In the genomic region with DNA sequence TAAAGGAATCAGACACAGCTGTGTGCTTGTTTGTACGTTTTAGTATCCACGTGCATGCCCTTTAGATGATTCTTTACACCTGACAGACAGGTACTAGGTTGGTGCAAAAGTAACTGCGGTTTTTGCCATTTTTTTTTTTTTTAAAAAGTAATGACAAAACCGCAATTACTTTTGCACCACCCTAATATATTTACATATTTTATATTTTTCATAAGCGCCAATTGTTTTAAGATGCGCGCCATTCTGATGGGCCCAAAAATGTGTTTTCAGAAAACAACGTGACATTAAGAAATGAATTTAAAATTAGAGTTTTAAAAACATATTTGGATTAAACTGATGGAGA, we compare ENCODE assay signal across 12 cellular contexts. TPM values are rescaled to one million over a fixed set of nuclear protein-coding genes. Genes with fewer than 3 reads are reported as not detected.
DNase-seq lines count a peak whose midpoint lies in the region; ATAC-seq, FAIRE-seq and TF ChIP-seq lines count a peak whose summit lies in the region.
"Had no signal": no experiment of that assay in that cellular context is flagged by ENCODE, and none has a peak within 500 bp of the region (broad histone marks: within the 10 kb centered on the region; RNA-seq: fewer than 3 reads in every experiment).

No MANE protein-coding gene starts in this region.

- FAIRE-seq in keratinocyte (lab: Jason Lieb, UNC) = no peak
- FAIRE-seq: small intestine had no signal

- in situ Hi-C loops in HAP-1 (cut with MboI; ENCODE audit: low sequenced_read_pairs) = no loop called here

- no peak overlapping the region for H2AFZ ChIP-seq in keratinocyte (ENCODE audit: control insufficient read depth, low read length)

- H3K27me3 Mint-ChIP-seq in activated T-helper 17 cell treated with anti-CD3 and anti-CD28 coated beads, Interleukin-2, amount 50 U/mL, for 72 hours = peaks cover 31% of the 10 kb centered on the region
- H3K27me3 Mint-ChIP-seq: stimulated activated naive B cell treated with anti-CD40 and anti-IgM and Interleukin-4, amounts not matched to agents 10 μg/mL and 1 μg/mL and 100 μg/mL, for 72 hours had no signal

- H3K79me2 ChIP-seq in keratinocyte (ENCODE audit: control insufficient read depth, insufficient read depth, low read length) = peaks cover 18% of the 10 kb centered on the region

- H3K36me3 ChIP-seq in HAP-1 (replicated peaks) (no peaks in the 10 kb centered on the region), keratinocyte (ENCODE audit: control insufficient read depth in 2 of 2, extremely low read depth in 1 of 2, insufficient read depth in 2 of 2, low read length in 2 of 2) (no peaks in the 10 kb centered on the region), skeletal muscle tissue (ENCODE audit: control insufficient read depth in 3 of 3, insufficient read depth in 3 of 3, low read length in 3 of 3) (no peaks in the 10 kb centered on the region)
- H3K36me3 ChIP-seq: brain microvascular endothelial cell had no signal

- no peaks in the 10 kb centered on the region for H3K9me1 ChIP-seq in keratinocyte (ENCODE audit: control insufficient read depth, extremely low read depth, insufficient read depth, low read length)

- H3K4me3 ChIP-seq in HAP-1 = peak overlapping the region; percentile 59
- H3K4me3 ChIP-seq in keratinocyte (ENCODE audit: control insufficient read depth in 2 of 3, extremely low read depth in 1 of 3, insufficient read depth in 2 of 3, low read depth in 1 of 3, low read length in 3 of 3) = peak overlapping the region in 2 of 3 experiments; percentile 89 to 94
- H3K4me3 ChIP-seq in skeletal muscle tissue (ENCODE audit: low read length in 3 of 3) = peak overlapping the region in 2 of 3 donors; percentile 76 to 83

- H4K20me1 ChIP-seq in keratinocyte (ENCODE audit: control insufficient read depth, extremely low read depth, insufficient read depth, low read length) = no peaks in the 10 kb centered on the region

- H3K27me3 ChIP-seq in HAP-1 (ENCODE audit: low read depth) (no peaks in the 10 kb centered on the region), keratinocyte (ENCODE audit: control insufficient read depth, extremely low read depth, insufficient read depth, low read length) (no peaks in the 10 kb centered on the region), skeletal muscle tissue (ENCODE audit: control insufficient read depth in 3 of 3, insufficient read depth in 3 of 3, low read length in 3 of 3) (no peaks in the 10 kb centered on the region)
- H3K27me3 ChIP-seq: brain microvascular endothelial cell had no signal

- peak overlapping the region; percentile 100 for H3K4me2 ChIP-seq in keratinocyte (ENCODE audit: control insufficient read depth, extremely low read depth, insufficient read depth, low read depth, low read length)

- DNase-seq in HAP-1 (ENCODE audit: low spot score in 2 of 2) (no peak), keratinocyte (ENCODE audit: low read depth, low spot score) (no peak), NCI-H2227 treated with DMSO at 0.1 percent for 48 hours (lab: John Stamatoyannopoulos, UW) (no peak), NCI-H1694 treated with DMSO at 0.1 percent for 48 hours (lab: John Stamatoyannopoulos, UW) (no peak), activated T-cell treated with anti-CD3 and anti-CD28 coated beads for 4 hours (no peak)

- dilution Hi-C loops in keratinocyte (cut with MboI; ENCODE audit: extremely low pct_ligation_motif_present, low sequenced_read_pairs) = no loop called here

- H3K27ac ChIP-seq in keratinocyte (ENCODE audit: control insufficient read depth, insufficient read depth, low read length) = peak overlapping the region; percentile 86
- no peak overlapping the region for H3K27ac ChIP-seq in skeletal muscle tissue (ENCODE audit: low read depth, low read length)

- H3K36me3 Mint-ChIP-seq in activated T-helper 17 cell treated with anti-CD3 and anti-CD28 coated beads, Interleukin-2, amount 50 U/mL, for 72 hours (ENCODE audit: low read depth) = no peaks in the 10 kb centered on the region

- H3K9me3 Mint-ChIP-seq in activated T-helper 17 cell treated with anti-CD3 and anti-CD28 coated beads, Interleukin-2, amount 50 U/mL, for 72 hours = no peaks in the 10 kb centered on the region
- H3K9me3 Mint-ChIP-seq: stimulated activated naive B cell treated with anti-CD40 and anti-IgM and Interleukin-4, amounts not matched to agents 10 μg/mL and 1 μg/mL and 100 μg/mL, for 72 hours had no signal

- ATAC-seq in activated T-helper 17 cell treated with anti-CD3 and anti-CD28 coated beads, Interleukin-2, amount 50 U/mL, for 72 hours (replicated peaks) = no peak
- ATAC-seq in GM18505 (IDR thresholded peaks at IDR 0.05; ENCODE audit: unreplicated experiment) = no peak

- no peaks in the 10 kb centered on the region for H3K4me1 Mint-ChIP-seq in activated T-helper 17 cell treated with anti-CD3 and anti-CD28 coated beads, Interleukin-2, amount 50 U/mL, for 72 hours

- H3K4me3 Mint-ChIP-seq in activated T-helper 17 cell treated with anti-CD3 and anti-CD28 coated beads, Interleukin-2, amount 50 U/mL, for 72 hours = peak overlapping the region; percentile 45

- no peak for TF ChIP-seq CTCF in keratinocyte (optimal IDR thresholded peaks at IDR 0.05 in 1 of 3, IDR thresholded peaks at IDR 0.05 in 1 of 3, conservative IDR thresholded peaks at IDR 0.05 in 1 of 3; ENCODE audit: extremely low read depth in 1 of 3, insufficient read depth in 2 of 3, low read length in 3 of 3)

- TF ChIP-seq POLR2A in GM18505 (IDR thresholded peaks at IDR 0.05; ENCODE audit: borderline replicate concordance, extremely low read depth, insufficient read depth, insufficient read length) = no peak

- no peak overlapping the region for H3K27ac Mint-ChIP-seq in activated T-helper 17 cell treated with anti-CD3 and anti-CD28 coated beads, Interleukin-2, amount 50 U/mL, for 72 hours

- H3K9me3 ChIP-seq in HAP-1 = no peaks in the 10 kb centered on the region
- H3K9me3 ChIP-seq in keratinocyte (ENCODE audit: control insufficient read depth, low read depth, low read length) = no peaks in the 10 kb centered on the region
- no peaks in the 10 kb centered on the region for H3K9me3 ChIP-seq in skeletal muscle tissue (ENCODE audit: control insufficient read depth in 3 of 3, low read length in 3 of 3)

- H3K4me1 ChIP-seq in HAP-1 = peaks cover 36% of the 10 kb centered on the region
- peaks cover 35% of the 10 kb centered on the region for H3K4me1 ChIP-seq in keratinocyte (ENCODE audit: control insufficient read depth, extremely low read depth, insufficient read depth, low read length)
- peaks cover 3 to 14% (median 5%) of the 10 kb centered on the region in 3 donors for H3K4me1 ChIP-seq in skeletal muscle tissue (ENCODE audit: control insufficient read depth in 3 of 3, insufficient read depth in 3 of 3, low read length in 3 of 3)

- H3K9ac ChIP-seq in keratinocyte (ENCODE audit: control insufficient read depth, extremely low read depth, insufficient read depth, low read length) = peak overlapping the region; percentile 90
- H3K9ac ChIP-seq in skeletal muscle tissue (ENCODE audit: low read depth in 1 of 3, low read length in 3 of 3) = no peak overlapping the region

RNA-seq across cellular contexts. Expression of gene COBLL1, which starts 1.0 kb away (rescaled TPM):
- total RNA-seq in activated T-helper 17 cell treated with anti-CD3 and anti-CD28 coated beads, Interleukin-2, amount 50 U/mL, for 72 hours = under 1 TPM; 0.28 to 0.48 TPM
- 11.1 to 25.6 TPM (median 14.9 TPM) in 3 replicates for polyA plus RNA-seq in keratinocyte
- 31.7 TPM for polyA plus RNA-seq in keratinocyte (2011; ENCODE audit: low read depth)
- 10.4 and 15.9 TPM in 2 replicates for polyA plus RNA-seq in keratinocyte (2011; cell fraction: cytosol; rRNA removed)
- polyA plus RNA-seq in keratinocyte (2011; cell fraction: nucleus; rRNA removed) = 26.5 and 29.5 TPM in 2 replicates
- 8.8 and 18.5 TPM in 2 replicates for polyA plus RNA-seq in keratinocyte (2012; ENCODE audit: low replicate concordance)
- polyA minus RNA-seq in keratinocyte = 12.8 to 71.0 TPM (median 43.5 TPM) in 3 replicates
- polyA minus RNA-seq in keratinocyte (2011; cell fraction: cytosol; rRNA and poly(A)+ RNA removed) = 11.1 TPM
- polyA minus RNA-seq in keratinocyte (2011; cell fraction: nucleus; rRNA and poly(A)+ RNA removed) = 79.5 and 114 TPM in 2 replicates
- total RNA-seq in skeletal muscle tissue = 11.0 TPM
- total RNA-seq: G401 had no signal
